24 cellular contexts compared by ENCODE assay signal in genomic region chr5:96901841-96902240, GRCh38. TPM values are rescaled to one million over a fixed set of nuclear protein-coding genes. Genes with fewer than 3 reads are reported as not detected.
"Had no signal": no experiment of that assay in that cellular context is flagged by ENCODE, and none has a peak within 500 bp of the region (broad histone marks: within the 10 kb centered on the region; RNA-seq: fewer than 3 reads in every experiment).

No MANE protein-coding gene starts in this region.

- H3K4me3 Mint-ChIP-seq: activated CD4-positive, alpha-beta memory T cell treated with anti-CD3 and anti-CD28 coated beads, Interleukin-2, amount 10 ng/mL, durations not matched to agents 7 days and 5 days; activated naive CD8-positive, alpha-beta T cell treated with anti-CD3 and anti-CD28 coated beads for 36 hours; endodermal cell had no signal

- H3K27me3 ChIP-seq: esophagus squamous epithelium, gastroesophageal sphincter, sigmoid colon, suprapubic skin, transverse colon had no signal

- H3K9me3 Mint-ChIP-seq: activated CD4-positive, alpha-beta memory T cell treated with anti-CD3 and anti-CD28 coated beads, Interleukin-2, amount 10 ng/mL, durations not matched to agents 7 days and 5 days; activated naive CD8-positive, alpha-beta T cell treated with anti-CD3 and anti-CD28 coated beads for 36 hours; endodermal cell had no signal

- H3K27ac ChIP-seq: coronary artery, esophagus squamous epithelium, gastroesophageal sphincter, sigmoid colon, suprapubic skin, transverse colon had no signal

- ATAC-seq: gastroesophageal sphincter; left cardiac atrium; stimulated activated naive CD8-positive, alpha-beta T cell treated with anti-CD3 and anti-CD28 coated beads, Interleukin-15, Interleukin-2, amounts not matched to agents 100 U/mL and 50 U/mL, for 24 hours had no signal

- H3K9me3 ChIP-seq: esophagus squamous epithelium, gastroesophageal sphincter, sigmoid colon, suprapubic skin, transverse colon had no signal

- H3K4me3 ChIP-seq: coronary artery, esophagus squamous epithelium, gastroesophageal sphincter, sigmoid colon, suprapubic skin, transverse colon had no signal

- H3K4me1 Mint-ChIP-seq: endodermal cell had no signal

- H3K27me3 Mint-ChIP-seq: activated CD4-positive, alpha-beta memory T cell treated with anti-CD3 and anti-CD28 coated beads, Interleukin-2, amount 10 ng/mL, durations not matched to agents 7 days and 5 days; activated naive CD8-positive, alpha-beta T cell treated with anti-CD3 and anti-CD28 coated beads for 36 hours had no signal

- H3K27ac Mint-ChIP-seq: activated CD4-positive, alpha-beta memory T cell treated with anti-CD3 and anti-CD28 coated beads, Interleukin-2, amount 10 ng/mL, durations not matched to agents 7 days and 5 days; endodermal cell had no signal

- DNase-seq: activated CD4-positive, alpha-beta memory T cell treated with anti-CD3 and anti-CD28 coated beads, Interleukin-2, amount 10 ng/mL, durations not matched to agents 7 days and 5 days; activated CD4-positive, alpha-beta T cell treated with anti-CD3 and anti-CD28 coated beads for 48 hours; activated CD4-positive, CD25-positive, alpha-beta regulatory T cell; activated gamma-delta T cell treated with Interleukin-2 at 50 U/mL for 16 hours; activated naive CD8-positive, alpha-beta T cell treated with anti-CD3 and anti-CD28 coated beads for 36 hours; activated T-cell treated with anti-CD3 and anti-CD28 coated beads for 4 hours; amniotic stem cell; cerebellar nuclear complex; esophagus squamous epithelium; head of caudate nucleus; left cardiac atrium; occipital lobe; sigmoid colon; stimulated activated CD4-positive, alpha-beta T cell treated with anti-CD3 and anti-CD28 coated beads, Interleukin-4, amount 100 ng/mL, for 1 hour; stimulated activated naive CD8-positive, alpha-beta T cell treated with anti-CD3 and anti-CD28 coated beads, Interleukin-15, Interleukin-2, amounts not matched to agents 100 U/mL and 50 U/mL, for 24 hours; transverse colon had no signal

- H3K4me1 ChIP-seq: esophagus squamous epithelium, gastroesophageal sphincter, sigmoid colon, suprapubic skin, transverse colon had no signal

- FAIRE-seq: bronchial epithelial cell, islet of Langerhans, urothelium cell line had no signal

RNA-seq across cellular contexts. Expression of gene ERAP2, which starts 25.5 kb away (rescaled TPM):
- total RNA-seq: endodermal cell had no signal
- polyA plus RNA-seq: neural cell had no signal
